8 cellular contexts compared by ENCODE assay signal in the genomic region with DNA sequence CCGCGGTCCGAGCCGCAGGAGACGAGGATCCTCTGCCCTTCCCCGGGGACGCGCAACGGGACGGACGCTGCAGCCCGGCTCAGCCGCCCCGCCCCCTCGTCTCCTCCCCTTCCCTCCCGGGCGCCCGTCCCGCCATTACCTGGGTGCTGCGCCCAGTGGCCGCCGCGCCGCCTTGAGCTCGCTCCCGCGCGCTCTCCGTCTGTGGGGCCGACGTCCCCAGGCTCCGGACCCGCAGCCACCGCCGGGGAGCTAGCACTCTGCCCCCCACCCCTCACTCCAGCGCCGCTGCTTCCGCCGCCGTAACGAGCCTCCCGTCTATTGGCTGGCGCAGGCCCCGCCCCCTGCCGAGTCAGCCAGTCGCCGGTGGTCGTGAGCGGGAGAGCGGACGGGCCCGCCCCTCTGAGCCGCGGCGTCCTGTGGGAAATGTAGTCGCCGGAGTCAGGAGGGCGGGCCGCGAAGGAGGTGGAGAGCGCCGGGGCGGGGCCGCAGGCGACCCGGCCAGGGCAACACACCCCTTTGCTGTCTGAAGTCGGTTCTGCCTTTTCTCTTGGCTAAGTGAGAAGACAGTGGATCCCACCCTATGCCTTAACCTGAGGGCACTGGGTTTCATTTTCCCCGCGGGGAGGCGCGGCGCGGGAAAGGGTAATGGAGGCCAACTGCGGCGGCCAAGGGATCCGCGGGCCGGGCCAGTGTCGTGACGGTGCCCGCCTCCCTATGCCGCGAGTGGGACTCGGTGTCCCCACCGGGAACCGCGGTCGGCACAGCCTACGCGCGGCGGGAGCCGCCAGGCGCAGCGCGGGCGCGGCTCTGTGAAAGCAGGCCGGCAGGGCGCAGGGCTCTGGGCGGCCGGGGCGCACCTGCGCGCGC.
DNase-seq lines count a peak whose midpoint lies in the region; ATAC-seq lines count a peak whose summit lies in the region.

A gene (minus strand): TSS at position 259 of the 867 bp plus-strand sequence. CDS start 1,767 bp downstream, outside the sequence.

- peak within 1 kb of the TSS; percentile 89 for H3K27ac ChIP-seq in cingulate gyrus (ENCODE audit: low read depth, low read length)

- peak; percentile 65 to 98 (median 94) for DNase-seq in C1 segment of cervical spinal cord (lab: John Stamatoyannopoulos, UW)
- peak; percentile 83 to 97 for DNase-seq in NCI-H526 (lab: John Stamatoyannopoulos, UW)
- peak; percentile 97 to 98 for DNase-seq in activated CD4-positive, alpha-beta T cell treated with anti-CD3 and anti-CD28 coated beads for 4 hours
- DNase-seq in kidney tubule cell (ENCODE audit: low spot score): peak; percentile 96
- peak; percentile 94 to 96 for DNase-seq in stimulated activated CD4-positive, alpha-beta T cell treated with anti-CD3 and anti-CD28 coated beads, Interleukin-1b, Interleukin-23, amount 100 ng/mL, for 1 hour (ENCODE audit: low read depth in 2 of 2)

- ATAC-seq in GM19328 (IDR thresholded peaks at IDR 0.05; ENCODE audit: unreplicated experiment) (peak; percentile 72), HG03469 (IDR thresholded peaks at IDR 0.05; ENCODE audit: unreplicated experiment) (peak; percentile 72)

Comparison
In these comparisons a context has a peak if more than half of its experiments do, and no peak if none do; other contexts are left out.
1. Peak in every context shown above with its lines: DNase-seq, ATAC-seq and H3K27ac ChIP-seq.